ENCODE assay signal across 22 cellular contexts in the genomic region with DNA sequence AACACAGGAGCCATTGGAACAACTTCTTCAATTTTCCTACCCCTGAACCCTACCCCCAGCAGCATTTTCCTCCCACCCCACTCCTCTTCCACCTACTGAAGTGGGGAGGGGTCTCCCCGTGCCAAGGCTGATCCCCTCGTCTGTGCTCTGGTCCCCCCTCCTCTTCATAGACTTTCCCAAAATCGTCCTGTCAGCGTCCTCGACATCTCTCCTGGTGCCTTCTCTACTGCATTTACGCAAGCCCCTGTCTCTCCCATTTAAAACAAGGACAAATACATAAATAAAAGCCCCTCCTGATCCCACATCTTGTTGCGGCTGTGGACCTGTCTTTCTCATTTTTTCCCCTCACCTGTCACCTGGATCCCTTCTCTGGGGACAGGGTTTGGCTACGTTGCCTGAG. TPM values are rescaled to one million over a fixed set of nuclear protein-coding genes. Genes with fewer than 3 reads are reported as not detected.
"Had no signal": no experiment of that assay in that cellular context is flagged by ENCODE, and none has a peak within 500 bp of the region (broad histone marks: within the 10 kb centered on the region; RNA-seq: fewer than 3 reads in every experiment).

No MANE protein-coding gene starts in this region.

- H3K36me3 ChIP-seq: adrenal gland, esophagus squamous epithelium had no signal

- H3K9me3 ChIP-seq: adrenal gland, esophagus squamous epithelium, mucosa of descending colon, tibial artery had no signal

- FAIRE-seq: astrocyte, bronchial epithelial cell had no signal

- H3K27me3 ChIP-seq: adrenal gland, esophagus squamous epithelium, tibial artery had no signal

- H3K4me3 Mint-ChIP-seq: activated B cell treated with CpG ODN at 0.5 μM for 24 hours; activated CD4-positive, alpha-beta memory T cell treated with anti-CD3 and anti-CD28 coated beads for 36 hours; activated naive CD4-positive, alpha-beta T cell treated with anti-CD3 and anti-CD28 coated beads, Interleukin-2, amount 10 ng/mL, durations not matched to agents 7 days and 5 days; activated T-cell treated with anti-CD3 and anti-CD28 coated beads, Interleukin-2, amount 50 U/mL, for 24 hours; naive B cell had no signal

- H3K27me3 Mint-ChIP-seq: activated B cell treated with CpG ODN at 0.5 μM for 24 hours; activated CD4-positive, alpha-beta memory T cell treated with anti-CD3 and anti-CD28 coated beads for 36 hours; activated naive CD4-positive, alpha-beta T cell treated with anti-CD3 and anti-CD28 coated beads, Interleukin-2, amount 10 ng/mL, durations not matched to agents 7 days and 5 days; activated T-cell treated with anti-CD3 and anti-CD28 coated beads, Interleukin-2, amount 50 U/mL, for 24 hours; naive B cell had no signal

- H3K36me3 Mint-ChIP-seq: activated CD4-positive, alpha-beta memory T cell treated with anti-CD3 and anti-CD28 coated beads for 36 hours; naive B cell had no signal

- DNase-seq: activated B cell treated with CpG ODN at 0.5 μM for 24 hours; activated CD4-positive, alpha-beta memory T cell treated with anti-CD3 and anti-CD28 coated beads for 36 hours; activated CD4-positive, alpha-beta T cell treated with anti-CD3 and anti-CD28 coated beads for 4 hours; activated naive CD4-positive, alpha-beta T cell treated with anti-CD3 and anti-CD28 coated beads, Interleukin-2, amount 10 ng/mL, durations not matched to agents 7 days and 5 days; activated T-cell treated with anti-CD3 and anti-CD28 coated beads, Interleukin-2, amount 50 U/mL, for 24 hours; adrenal gland; effector CD8-positive, alpha-beta T cell; esophagus squamous epithelium; left cardiac atrium; mesenchymal stem cell; naive B cell; nucleus accumbens; stimulated activated CD4-positive, alpha-beta T cell treated with anti-CD3 and anti-CD28 coated beads, Interleukin-12 subunit alpha, Interleukin-12 subunit beta, amount 100 ng/mL, for 4 hours; stimulated activated CD4-positive, alpha-beta T cell treated with anti-CD3 and anti-CD28 coated beads, Interleukin-1b, Interleukin-23, amount 100 ng/mL, for 48 hours; stimulated activated naive CD8-positive, alpha-beta T cell treated with anti-CD3 and anti-CD28 coated beads, Interleukin-15, Interleukin-2, amounts not matched to agents 100 U/mL and 50 U/mL, for 24 hours; substantia nigra; SW 1271; tibial artery had no signal

- H3K27ac Mint-ChIP-seq: activated B cell treated with CpG ODN at 0.5 μM for 24 hours; activated CD4-positive, alpha-beta memory T cell treated with anti-CD3 and anti-CD28 coated beads for 36 hours; activated naive CD4-positive, alpha-beta T cell treated with anti-CD3 and anti-CD28 coated beads, Interleukin-2, amount 10 ng/mL, durations not matched to agents 7 days and 5 days; activated T-cell treated with anti-CD3 and anti-CD28 coated beads, Interleukin-2, amount 50 U/mL, for 24 hours had no signal

- H3K4me3 ChIP-seq: adrenal gland, esophagus squamous epithelium, mucosa of descending colon, tibial artery had no signal

- H3K9me3 Mint-ChIP-seq: activated B cell treated with CpG ODN at 0.5 μM for 24 hours; activated CD4-positive, alpha-beta memory T cell treated with anti-CD3 and anti-CD28 coated beads for 36 hours; activated naive CD4-positive, alpha-beta T cell treated with anti-CD3 and anti-CD28 coated beads, Interleukin-2, amount 10 ng/mL, durations not matched to agents 7 days and 5 days; activated T-cell treated with anti-CD3 and anti-CD28 coated beads, Interleukin-2, amount 50 U/mL, for 24 hours; naive B cell had no signal

- ATAC-seq: left cardiac atrium; mucosa of descending colon; stimulated activated naive CD8-positive, alpha-beta T cell treated with anti-CD3 and anti-CD28 coated beads, Interleukin-15, Interleukin-2, amounts not matched to agents 100 U/mL and 50 U/mL, for 24 hours had no signal

- H3K4me1 ChIP-seq: adrenal gland, esophagus squamous epithelium, tibial artery had no signal

- H3K27ac ChIP-seq: adrenal gland, esophagus squamous epithelium, tibial artery had no signal

- H3K4me1 Mint-ChIP-seq: activated B cell treated with CpG ODN at 0.5 μM for 24 hours had no signal

RNA-seq across cellular contexts. Expression of gene EMX1, which starts 42.2 kb away (rescaled TPM):
- total RNA-seq: activated CD4-positive, alpha-beta memory T cell treated with anti-CD3 and anti-CD28 coated beads for 36 hours; cerebellum; left cardiac atrium had no signal
